14 cellular contexts compared by ENCODE assay signal in the genomic region with DNA sequence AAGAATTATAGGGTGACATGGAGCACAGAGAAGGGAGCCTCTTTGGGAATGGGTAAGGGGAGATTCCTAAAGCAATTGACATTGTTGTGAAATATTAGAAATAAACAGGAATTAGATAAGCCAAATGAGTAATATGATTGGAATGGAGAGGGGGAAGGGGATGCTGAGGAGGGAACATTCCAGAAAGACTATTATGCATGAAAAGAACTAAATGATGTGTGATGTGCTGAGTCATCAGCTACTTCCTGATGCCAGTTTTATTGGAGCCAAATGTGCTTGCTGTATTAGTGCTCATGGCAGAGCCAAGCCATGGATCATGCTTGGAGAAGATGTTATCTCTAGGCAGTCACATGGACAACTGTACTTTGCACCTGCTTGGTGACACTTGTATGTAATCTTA.
DNase-seq lines count a peak whose midpoint lies in the region; ATAC-seq and TF ChIP-seq lines count a peak whose summit lies in the region.
"Had no signal": no experiment of that assay in that cellular context is flagged by ENCODE, and none has a peak within 500 bp of the region (broad histone marks: within the 10 kb centered on the region; RNA-seq: fewer than 3 reads in every experiment).

No MANE protein-coding gene starts in this region.

- H3K4me3 ChIP-seq in AG04450 (ENCODE audit: low read depth, low read length): no peak overlapping the region
- H3K4me3 ChIP-seq in astrocyte of the spinal cord (ENCODE audit: low read depth, low read length): no peak overlapping the region
- no peak overlapping the region for H3K4me3 ChIP-seq in CD8-positive, alpha-beta memory T cell (ENCODE audit: low read length)
- H3K4me3 ChIP-seq: heart right ventricle had no signal

- H3K4me1 ChIP-seq in CD8-positive, alpha-beta memory T cell (ENCODE audit: insufficient read depth, low read length): no peaks in the 10 kb centered on the region
- H3K4me1 ChIP-seq: heart right ventricle had no signal

- H3K36me3 ChIP-seq in CD8-positive, alpha-beta memory T cell (ENCODE audit: insufficient read depth, low read length): no peaks in the 10 kb centered on the region
- H3K36me3 ChIP-seq: heart right ventricle had no signal

- TF ChIP-seq CTCF in AG04450 (IDR thresholded peaks at IDR 0.05; ENCODE audit: low read depth, low read length) (no peak), astrocyte of the spinal cord (IDR thresholded peaks at IDR 0.05; ENCODE audit: low read depth, low read length) (no peak)

- POLR2A ChIA-PET in AG04450 (lab: Yijun Ruan, JAX): no interaction called here
- POLR2A ChIA-PET in CD8-positive, alpha-beta memory T cell (lab: Charles Lee): no interaction called here

- H3K4me3 Mint-ChIP-seq in CD8-positive, alpha-beta memory T cell: no peak overlapping the region
- H3K4me3 Mint-ChIP-seq: naive thymus-derived CD8-positive, alpha-beta T cell had no signal

- H3K9me3 Mint-ChIP-seq in CD8-positive, alpha-beta memory T cell: peaks cover 0 to 25% (median 16%) of the 10 kb centered on the region in 5 donors

- ATAC-seq in GM21367 (IDR thresholded peaks at IDR 0.05; ENCODE audit: unreplicated experiment): no peak
- ATAC-seq: heart right ventricle; naive thymus-derived CD8-positive, alpha-beta T cell had no signal

- H3K9me3 ChIP-seq in AG04450 (ENCODE audit: control insufficient read depth, insufficient read depth, low read length): no peaks in the 10 kb centered on the region
- H3K9me3 ChIP-seq in CD8-positive, alpha-beta memory T cell (ENCODE audit: low read length): no peaks in the 10 kb centered on the region

- no peaks in the 10 kb centered on the region for H3K4me1 Mint-ChIP-seq in CD8-positive, alpha-beta memory T cell
- H3K4me1 Mint-ChIP-seq: naive thymus-derived CD8-positive, alpha-beta T cell had no signal

- CTCF ChIA-PET in AG04450 (lab: Charles Lee): interaction anchor here (0.5 kb wide), 1 partner anchor 9 kb away, joined by 3 read pairs; no protein-coding TSS in a partner anchor
- CTCF ChIA-PET in CD8-positive, alpha-beta memory T cell (lab: Charles Lee): no interaction called here

- in situ Hi-C loops in astrocyte of the spinal cord (cut with HindIII; ENCODE audit: low sequenced_read_pairs): no loop called here

- no peak overlapping the region for H3K27ac Mint-ChIP-seq in CD8-positive, alpha-beta memory T cell
- H3K27ac Mint-ChIP-seq: naive thymus-derived CD8-positive, alpha-beta T cell had no signal

- DNase-seq in AG04450 (ENCODE audit: low read depth, low spot score) (peak; percentile 43), HT1080 (ENCODE audit: low read depth) (peak; percentile 82), astrocyte of the spinal cord (ENCODE audit: low read depth, low spot score) (peak; percentile 73), iris pigment epithelial cell (ENCODE audit: low read depth) (peak; percentile 84), superior temporal gyrus (ENCODE audit: extremely low spot score) (no peak), OCI-M2 (lab: John Stamatoyannopoulos, UW; ENCODE audit: unreplicated experiment) (no peak)
- DNase-seq in CD8-positive, alpha-beta memory T cell: no peak
- DNase-seq: anterior cingulate cortex; heart right ventricle; naive thymus-derived CD8-positive, alpha-beta T cell; NCI-H2029 treated with DMSO at 0.1 percent for 48 hours; stimulated activated CD4-positive, alpha-beta T cell treated with anti-CD3 and anti-CD28 coated beads, Interleukin-15, amount 100 ng/mL, for 24 hours had no signal

- H3K27me3 Mint-ChIP-seq in CD8-positive, alpha-beta memory T cell: peaks cover 0 to 3% of the 10 kb centered on the region in 2 donors

- H3K27me3 ChIP-seq in AG04450 (ENCODE audit: control insufficient read depth, insufficient read depth, low read length): no peaks in the 10 kb centered on the region
- H3K27me3 ChIP-seq in CD8-positive, alpha-beta memory T cell (ENCODE audit: insufficient read depth, low read length, poor library complexity, severe bottlenecking): no peaks in the 10 kb centered on the region
- H3K27me3 ChIP-seq: heart right ventricle had no signal

- H3K27ac ChIP-seq in AG04450 (ENCODE audit: low read depth, low read length): no peak overlapping the region
- H3K27ac ChIP-seq in CD8-positive, alpha-beta memory T cell (ENCODE audit: low read depth, low read length): no peak overlapping the region
- H3K27ac ChIP-seq: heart right ventricle, HL-60 had no signal

- no peaks in the 10 kb centered on the region for H3K36me3 Mint-ChIP-seq in CD8-positive, alpha-beta memory T cell
- H3K36me3 Mint-ChIP-seq: naive thymus-derived CD8-positive, alpha-beta T cell had no signal

Comparison
In these comparisons a context has a peak if more than half of its experiments do, and no peak if none do; other contexts are left out.
1. DNase-seq: peak in AG04450 (single experiment), HT1080 (single experiment), astrocyte of the spinal cord (single experiment) and iris pigment epithelial cell (single experiment); none in superior temporal gyrus (single experiment), OCI-M2 (single experiment) and CD8-positive, alpha-beta memory T cell (0 of 5).